Comparison of ENCODE assay signal across 25 cellular contexts in the genomic region with DNA sequence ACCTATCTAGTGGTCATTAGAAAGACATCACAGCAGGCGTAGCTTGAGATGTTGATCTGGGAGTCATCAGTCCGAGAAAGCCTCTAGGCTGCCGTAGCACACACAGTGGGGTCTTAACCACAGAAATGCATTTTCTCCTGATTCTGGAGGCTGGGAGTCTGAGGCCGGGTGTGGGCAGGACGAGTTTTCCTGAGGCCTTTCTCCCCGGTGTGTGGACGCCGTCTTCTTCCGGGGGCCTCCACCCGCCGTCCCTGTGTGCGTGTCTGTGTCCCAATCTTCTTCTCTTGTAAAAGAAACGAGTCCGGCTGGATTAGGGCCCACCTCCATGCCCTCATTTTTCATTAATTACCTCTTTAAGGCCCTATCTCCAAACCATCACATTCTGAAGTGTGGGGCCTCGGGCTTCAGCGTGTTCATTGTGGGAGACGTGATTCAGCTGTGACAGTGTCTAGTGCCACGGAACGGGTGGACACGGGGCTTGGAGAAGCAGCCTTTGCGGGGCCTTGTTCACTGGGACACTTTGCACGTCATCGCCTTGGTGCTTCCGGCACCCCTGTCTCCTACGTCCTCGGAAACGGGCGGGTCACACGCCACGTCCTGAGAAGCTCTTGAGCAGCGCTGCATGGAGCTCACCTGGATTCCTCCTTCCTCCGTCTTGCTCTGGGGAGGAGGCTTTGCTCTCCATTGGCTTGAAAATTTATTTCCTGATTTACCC.
"Had no signal": no experiment of that assay in that cellular context is flagged by ENCODE, and none has a peak within 500 bp of the region (broad histone marks: within the 10 kb centered on the region; RNA-seq: fewer than 3 reads in every experiment).

No MANE protein-coding gene starts in this region.

- H3K36me3 ChIP-seq: left ventricle myocardium inferior, pancreas, prostate gland, right lobe of liver, tibial nerve, upper lobe of right lung had no signal

- H3K27ac ChIP-seq: left ventricle myocardium inferior, pancreas, prostate gland, right lobe of liver, tibial nerve, upper lobe of right lung had no signal

- H3K9me3 ChIP-seq: left ventricle myocardium inferior, mucosa of descending colon, pancreas, prostate gland, right lobe of liver, upper lobe of right lung had no signal

- H3K4me1 ChIP-seq: pancreas, prostate gland, right lobe of liver, tibial nerve, upper lobe of right lung had no signal

- H3K9me3 Mint-ChIP-seq: immature natural killer cell; natural killer cell treated with Interleukin-12 subunit alpha and Interleukin-12 subunit beta and Interleukin-15 and Interleukin-18, amount 100 ng/mL, for 72 hours had no signal

- H3K27ac Mint-ChIP-seq: immature natural killer cell; memory B cell; naive thymus-derived CD4-positive, alpha-beta T cell; natural killer cell treated with Interleukin-12 subunit alpha and Interleukin-12 subunit beta and Interleukin-15 and Interleukin-18, amount 100 ng/mL, for 72 hours; stimulated activated memory B cell treated with anti-CD40 and anti-IgM and Interleukin-4, amounts not matched to agents 10 μg/mL and 1 μg/mL and 100 μg/mL, for 72 hours; stimulated activated naive CD8-positive, alpha-beta T cell treated with anti-CD3 and anti-CD28 coated beads, Interleukin-15, amount 100 ng/mL, for 72 hours had no signal

- H3K4me3 Mint-ChIP-seq: immature natural killer cell; memory B cell; naive thymus-derived CD4-positive, alpha-beta T cell; natural killer cell treated with Interleukin-12 subunit alpha and Interleukin-12 subunit beta and Interleukin-15 and Interleukin-18, amount 100 ng/mL, for 72 hours; stimulated activated memory B cell treated with anti-CD40 and anti-IgM and Interleukin-4, amounts not matched to agents 10 μg/mL and 1 μg/mL and 100 μg/mL, for 72 hours; stimulated activated naive CD8-positive, alpha-beta T cell treated with anti-CD3 and anti-CD28 coated beads, Interleukin-15, amount 100 ng/mL, for 72 hours had no signal

- H3K4me3 ChIP-seq: left ventricle myocardium inferior, mucosa of descending colon, pancreas, prostate gland, right lobe of liver, smooth muscle cell, tibial nerve, upper lobe of right lung had no signal

- H3K36me3 Mint-ChIP-seq: immature natural killer cell; memory B cell; naive thymus-derived CD4-positive, alpha-beta T cell; natural killer cell treated with Interleukin-12 subunit alpha and Interleukin-12 subunit beta and Interleukin-15 and Interleukin-18, amount 100 ng/mL, for 72 hours; stimulated activated memory B cell treated with anti-CD40 and anti-IgM and Interleukin-4, amounts not matched to agents 10 μg/mL and 1 μg/mL and 100 μg/mL, for 72 hours had no signal

- DNase-seq: hypothalamus; immature natural killer cell; left ventricle myocardium inferior; midbrain; mucosa of descending colon; naive thymus-derived CD4-positive, alpha-beta T cell; nucleus accumbens; pancreas; posterior cingulate gyrus; retina; stimulated activated CD4-positive, alpha-beta T cell treated with anti-CD3 and anti-CD28 coated beads, Interleukin-1b, Interleukin-23, amount 100 ng/mL, for 48 hours; stimulated activated CD4-positive, alpha-beta T cell treated with anti-CD3 and anti-CD28 coated beads, Interleukin-2, amount 100 ng/mL, for 48 hours; stimulated activated CD4-positive, alpha-beta T cell treated with anti-CD3 and anti-CD28 coated beads, Interleukin-4, amount 100 ng/mL, for 4 hours; stimulated activated CD8-positive, alpha-beta memory T cell treated with anti-CD3 and anti-CD28 coated beads, Interleukin-4, amount 100 ng/mL, for 48 hours; stimulated activated naive CD4-positive, alpha-beta T cell treated with Interleukin-2 at 50 U/mL for 16 hours; stimulated activated naive CD8-positive, alpha-beta T cell treated with anti-CD3 and anti-CD28 coated beads, Interleukin-15, amount 100 ng/mL, for 72 hours; substantia nigra; upper lobe of right lung had no signal

- H3K27me3 ChIP-seq: pancreas, right lobe of liver, tibial nerve, upper lobe of right lung had no signal

- H3K27me3 Mint-ChIP-seq: stimulated activated memory B cell treated with anti-CD40 and anti-IgM and Interleukin-4, amounts not matched to agents 10 μg/mL and 1 μg/mL and 100 μg/mL, for 72 hours had no signal

- ATAC-seq: mucosa of descending colon; naive thymus-derived CD4-positive, alpha-beta T cell; natural killer cell treated with Interleukin-12 subunit alpha and Interleukin-12 subunit beta and Interleukin-15 and Interleukin-18, amount 100 ng/mL, for 72 hours; pancreas; right lobe of liver; stimulated activated memory B cell treated with anti-CD40 and anti-IgM and Interleukin-4, amounts not matched to agents 10 μg/mL and 1 μg/mL and 100 μg/mL, for 72 hours; stimulated activated naive CD8-positive, alpha-beta T cell treated with anti-CD3 and anti-CD28 coated beads, Interleukin-15, amount 100 ng/mL, for 72 hours; upper lobe of right lung had no signal

- H3K4me1 Mint-ChIP-seq: immature natural killer cell; memory B cell; naive thymus-derived CD4-positive, alpha-beta T cell; stimulated activated memory B cell treated with anti-CD40 and anti-IgM and Interleukin-4, amounts not matched to agents 10 μg/mL and 1 μg/mL and 100 μg/mL, for 72 hours; stimulated activated naive CD8-positive, alpha-beta T cell treated with anti-CD3 and anti-CD28 coated beads, Interleukin-15, amount 100 ng/mL, for 72 hours had no signal
